ENCODE assay signal across 22 cellular contexts in the genomic region with DNA sequence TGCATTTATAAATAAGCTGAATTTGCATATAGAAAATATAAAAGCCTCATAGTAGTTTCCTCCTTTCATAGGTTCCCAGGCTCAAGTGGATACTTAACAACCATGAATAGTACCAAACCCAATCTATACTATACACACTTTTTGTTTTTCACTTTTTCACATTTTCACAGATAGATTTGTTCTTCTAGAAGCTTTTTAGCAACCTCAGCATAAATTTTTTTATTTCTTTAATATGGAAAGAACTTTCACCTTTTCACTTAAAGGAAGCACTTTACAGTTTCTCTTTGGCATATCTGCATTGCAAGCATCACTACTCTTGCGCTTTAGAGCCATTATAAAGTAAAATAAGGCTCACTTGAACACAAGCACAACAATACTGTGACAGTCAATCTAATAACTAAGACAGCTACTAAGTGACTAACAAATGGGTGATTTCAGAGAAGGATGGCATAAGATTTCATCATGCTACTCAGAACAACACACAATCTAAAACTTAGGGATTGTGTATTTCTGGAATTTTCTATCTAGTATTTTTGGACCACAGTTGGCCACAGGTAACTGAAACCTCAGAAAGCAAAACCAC.
"Had no signal": no experiment of that assay in that cellular context is flagged by ENCODE, and none has a peak within 500 bp of the region (broad histone marks: within the 10 kb centered on the region; RNA-seq: fewer than 3 reads in every experiment).

No MANE protein-coding gene starts in this region.

- H3K36me3 ChIP-seq: MG63 had no signal

- H3K9ac ChIP-seq: SK-N-SH had no signal

- H3K27ac ChIP-seq: RWPE1 had no signal

- H3K9me3 ChIP-seq: MG63, SK-N-SH had no signal

- ATAC-seq: Panc1, PC-3, T-cell had no signal

- DNase-seq: Karpas-422, KBM-7, MG63, NCI-H1092, NCI-H1105 treated with DMSO at 0.1 percent for 48 hours, NCI-H1417 treated with DMSO at 0.1 percent for 48 hours, NCI-H146, NCI-H1694 treated with DMSO at 0.1 percent for 48 hours, NCI-H1930, NCI-H2081, NCI-H2107, NCI-H2227 treated with DMSO at 0.1 percent for 48 hours, NCI-H524, NCI-H526 treated with DMSO at 0.1 percent for 48 hours, NCI-H748 treated with DMSO at 0.1 percent for 48 hours, PC-3, SHP77, SK-N-SH, SW 1271, T-cell had no signal

- H3K4me3 ChIP-seq: MG63 had no signal

- H3K4me2 ChIP-seq: SK-N-SH had no signal

- H3K27me3 ChIP-seq: MG63 had no signal
